19 cellular contexts compared by ENCODE assay signal in the genomic region with DNA sequence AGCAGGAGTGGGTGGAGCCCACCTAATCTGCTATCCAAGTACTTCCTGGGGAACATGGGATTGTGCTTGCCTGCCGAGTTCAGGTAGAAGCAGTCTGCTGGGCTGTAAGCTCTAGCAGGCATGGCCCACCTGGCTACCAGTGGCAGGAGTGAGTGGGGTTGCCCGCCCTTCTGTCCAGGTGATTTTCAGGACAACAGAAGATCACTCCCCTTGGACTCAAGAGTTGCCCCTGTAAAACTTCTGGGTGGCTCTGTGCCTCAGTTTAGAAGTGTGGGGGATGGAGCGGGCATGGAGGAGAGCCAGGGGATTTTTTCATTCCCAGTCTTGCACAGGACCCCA. TPM values are rescaled to one million over a fixed set of nuclear protein-coding genes. Genes with fewer than 3 reads are reported as not detected.
DNase-seq lines count a peak whose midpoint lies in the region; ATAC-seq and TF ChIP-seq lines count a peak whose summit lies in the region.
"Had no signal": no experiment of that assay in that cellular context is flagged by ENCODE, and none has a peak within 500 bp of the region (broad histone marks: within the 10 kb centered on the region; RNA-seq: fewer than 3 reads in every experiment).

No MANE protein-coding gene starts in this region.

- peak; percentile 6 for ATAC-seq in GM19395 (IDR thresholded peaks at IDR 0.05; ENCODE audit: unreplicated experiment)
- ATAC-seq in HG02885 (IDR thresholded peaks at IDR 0.05; ENCODE audit: poor library complexity, unreplicated experiment), result peak; percentile 16
- ATAC-seq in left colon, result no peak
- ATAC-seq in GM18858 (IDR thresholded peaks at IDR 0.05; ENCODE audit: unreplicated experiment), result no peak
- ATAC-seq: CD8-positive, alpha-beta T cell had no signal

- H4K20me1 ChIP-seq in SU-DHL-6 (ENCODE audit: low read depth, low read length), result no peaks in the 10 kb centered on the region
- H4K20me1 ChIP-seq: BLaER1 treated with 17β-estradiol and CSF1 and Interleukin-3, amounts not matched to agents 10 nM and 100 nM had no signal

- DNase-seq in neuronal stem cell (ENCODE audit: low spot score), result no peak
- no peak for DNase-seq in left colon
- no peak for DNase-seq in DMS53 (lab: John Stamatoyannopoulos, UW)
- DNase-seq: Calu3; CD8-positive, alpha-beta T cell; NCI-H1092; NCI-H1436 treated with DMSO at 0.1 percent for 48 hours; NCI-H2029 treated with DMSO at 0.1 percent for 48 hours; NCI-H2171; NCI-H446 treated with DMSO at 0.1 percent for 48 hours; SHP77 treated with DMSO at 0.1 percent for 48 hours had no signal

- no peak overlapping the region for H3K23ac ChIP-seq in neuronal stem cell (ENCODE audit: low read depth, low read length, poor library complexity)

- H3K79me1 ChIP-seq in neuronal stem cell (ENCODE audit: low read depth, low read length), result no peaks in the 10 kb centered on the region

- H3K9ac ChIP-seq in SU-DHL-6 (ENCODE audit: low read length), result no peak overlapping the region
- H3K9ac ChIP-seq in neuronal stem cell (ENCODE audit: low read depth, low read length, poor library complexity), result no peak overlapping the region
- H3K9ac ChIP-seq: BLaER1 treated with 17β-estradiol and CSF1 and Interleukin-3, amounts not matched to agents 10 nM and 100 nM; SK-N-SH had no signal

- H4K8ac ChIP-seq in neuronal stem cell (ENCODE audit: low read depth, low read length), result no peak overlapping the region

- H4K91ac ChIP-seq in neuronal stem cell (ENCODE audit: low read depth, low read length, poor library complexity), result no peak overlapping the region

- no peaks in the 10 kb centered on the region for H3F3A ChIP-seq in SU-DHL-6 (ENCODE audit: insufficient read depth)

- no peak overlapping the region for H3K27ac ChIP-seq in SU-DHL-6 (ENCODE audit: low read depth, low read length)
- no peak overlapping the region for H3K27ac ChIP-seq in neuronal stem cell (replicated peaks; ENCODE audit: low read length)
- H3K27ac ChIP-seq: BLaER1 treated with 17β-estradiol and CSF1 and Interleukin-3, amounts not matched to agents 10 nM and 100 nM had no signal

- no peak overlapping the region for H2AK5ac ChIP-seq in neuronal stem cell (ENCODE audit: low read depth, low read length)

- H2BK120ac ChIP-seq in neuronal stem cell (ENCODE audit: low read depth, low read length), result no peak overlapping the region

- H2BK15ac ChIP-seq in neuronal stem cell (ENCODE audit: low read length), result no peak overlapping the region

- intact Hi-C loops in left colon (cut with DNase I, micrococcal nuclease), result no loop called here

- H3K4me3 ChIP-seq in SU-DHL-6 (ENCODE audit: insufficient read depth, low read length, poor library complexity, severe bottlenecking) (no peak overlapping the region), neuronal stem cell (ENCODE audit: low read length in 2 of 2) (peak overlapping the region in 1 of 2 donors; percentile 26)
- H3K4me3 ChIP-seq: BLaER1 treated with 17β-estradiol and CSF1 and Interleukin-3, amounts not matched to agents 10 nM and 100 nM had no signal

- WGBS in neuronal stem cell (ENCODE audit: extremely low coverage in 2 of 2, insufficient read length in 2 of 2, insufficient replicate concordance in 1 of 2), 2 donors, result no CpG with 5 or more reads among the region's 3 CpGs

- no peaks in the 10 kb centered on the region for H3K9me2 ChIP-seq in SU-DHL-6 (replicated peaks; ENCODE audit: insufficient read depth, low read length)
- H3K9me2 ChIP-seq: SK-N-SH had no signal

- H3K18ac ChIP-seq in neuronal stem cell (ENCODE audit: low read length), result peak overlapping the region; percentile 12

- H3K9me3 ChIP-seq in SU-DHL-6 (ENCODE audit: insufficient read depth, low read length) (no peaks in the 10 kb centered on the region), neuronal stem cell (replicated peaks in 1 of 2; ENCODE audit: control insufficient read depth in 2 of 2, insufficient read depth in 1 of 2, low read depth in 1 of 2, low read length in 2 of 2) (peaks cover 0 to 6% of the 10 kb centered on the region in 2 donors)

- TF ChIP-seq CTCF in SU-DHL-6 (IDR thresholded peaks at IDR 0.05; ENCODE audit: insufficient read depth, low read length, poor library complexity, severe bottlenecking), result no peak

- no peaks in the 10 kb centered on the region for H3K27me3 ChIP-seq in SU-DHL-6 (ENCODE audit: low read length)
- H3K27me3 ChIP-seq in neuronal stem cell (ENCODE audit: control insufficient read depth in 3 of 3, insufficient read depth in 3 of 3, low read depth in 1 of 3, low read length in 3 of 3), result no peaks in the 10 kb centered on the region
- H3K27me3 ChIP-seq: BLaER1 treated with 17β-estradiol and CSF1 and Interleukin-3, amounts not matched to agents 10 nM and 100 nM had no signal

- H3K4ac ChIP-seq in neuronal stem cell (ENCODE audit: low read length), result no peak overlapping the region

- H3K4me1 ChIP-seq in neuronal stem cell (ENCODE audit: control insufficient read depth in 2 of 2, insufficient read depth in 1 of 2, low read depth in 1 of 2, low read length in 2 of 2), result no peaks in the 10 kb centered on the region

- H3K4me2 ChIP-seq in SU-DHL-6 (ENCODE audit: low read depth, low read length, poor library complexity, severe bottlenecking) (no peak overlapping the region), neuronal stem cell (ENCODE audit: insufficient read depth, low read length, poor library complexity, severe bottlenecking) (no peak overlapping the region)
- H3K4me2 ChIP-seq: BLaER1 treated with 17β-estradiol and CSF1 and Interleukin-3, amounts not matched to agents 10 nM and 100 nM; SK-N-SH had no signal

- H2AFZ ChIP-seq in SU-DHL-6 (ENCODE audit: low read depth, low read length, severe bottlenecking) (peak overlapping the region; percentile 89), neuronal stem cell (ENCODE audit: low read length) (no peak overlapping the region)

- no peak overlapping the region for H3K14ac ChIP-seq in neuronal stem cell (ENCODE audit: low read length)

- no peak overlapping the region for H2BK5ac ChIP-seq in neuronal stem cell (ENCODE audit: low read length)

- H3K79me2 ChIP-seq in SU-DHL-6 (ENCODE audit: insufficient read depth, low read length), result no peaks in the 10 kb centered on the region

- H2BK12ac ChIP-seq in neuronal stem cell (ENCODE audit: low read length), result no peak overlapping the region

- H3K36me3 ChIP-seq in SU-DHL-6 (ENCODE audit: low read length), result no peaks in the 10 kb centered on the region
- H3K36me3 ChIP-seq in neuronal stem cell (replicated peaks in 1 of 2; ENCODE audit: control insufficient read depth in 2 of 2, insufficient read depth in 2 of 2, low read length in 2 of 2), result no peaks in the 10 kb centered on the region
- H3K36me3 ChIP-seq: BLaER1 treated with 17β-estradiol and CSF1 and Interleukin-3, amounts not matched to agents 10 nM and 100 nM had no signal

RNA-seq across cellular contexts. Expression of a gene that starts 43.5 kb away (rescaled TPM):
- polyA plus RNA-seq in neuronal stem cell (2013, experiment 1 of 2), result 0.35 TPM
- polyA plus RNA-seq in neuronal stem cell (2013, experiment 2 of 2), result 0.48 TPM
- under 1 TPM; 0.09 to 0.25 TPM for total RNA-seq in left colon
- total RNA-seq: CD8-positive, alpha-beta T cell; LHCN-M2 had no signal
- polyA plus RNA-seq: IgD-negative memory B cell had no signal

Comparison
In these comparisons a context has a peak if more than half of its experiments do, and no peak if none do; other contexts are left out.
1. ATAC-seq: peak in GM19395 (single experiment) and HG02885 (single experiment); none in left colon (single experiment) and GM18858 (single experiment).